8 cellular contexts compared by ENCODE assay signal in genomic region chr1:203340112-203340804, GRCh38. TPM values are rescaled to one million over a fixed set of nuclear protein-coding genes. Genes with fewer than 3 reads are reported as not detected.
A peak's percentile ranks its signal among the peaks of the same experiment; 100 is the strongest.
DNase-seq lines count a peak whose midpoint lies in the region; ATAC-seq and TF ChIP-seq lines count a peak whose summit lies in the region.

No MANE protein-coding gene starts in this region.

- ATAC-seq in GM21515 (IDR thresholded peaks at IDR 0.05; ENCODE audit: unreplicated experiment) (peak; percentile 57), heart left ventricle (peak; percentile 73 to 86 (median 83)), GM18858 (IDR thresholded peaks at IDR 0.05; ENCODE audit: unreplicated experiment) (no peak)

- peak overlapping the region; percentile 43 for H3K27ac ChIP-seq in SU-DHL-6 (ENCODE audit: low read depth, low read length)
- peak overlapping the region in 1 of 12 donors; percentile 8 for H3K27ac ChIP-seq in heart left ventricle

- H2AFZ ChIP-seq in SU-DHL-6 (ENCODE audit: low read depth, low read length, severe bottlenecking): no peak overlapping the region

- no peak overlapping the region for H3K4me3 Mint-ChIP-seq in progenitor cell of endocrine pancreas (ENCODE audit: low read depth)

- TF ChIP-seq CTCF in SU-DHL-6 (IDR thresholded peaks at IDR 0.05; ENCODE audit: insufficient read depth, low read length, poor library complexity, severe bottlenecking) (peak; percentile 84), heart left ventricle (IDR thresholded peaks at IDR 0.05) (peak in 11 of 12 donors; percentile 73 to 94 (median 90)), progenitor cell of endocrine pancreas (IDR thresholded peaks at IDR 0.05; ENCODE audit: unreplicated experiment) (peak; percentile 93)

- TF ChIP-seq POLR2A in heart left ventricle (IDR thresholded peaks at IDR 0.05): no peak

- H3K27ac Mint-ChIP-seq in progenitor cell of endocrine pancreas: no peak overlapping the region

- no peaks in the 10 kb centered on the region for H3K9me2 ChIP-seq in SU-DHL-6 (replicated peaks; ENCODE audit: insufficient read depth, low read length)

- intact Hi-C loops in heart left ventricle (cut with DNase I): loop anchor here (1.0 to 10.0 kb wide), 11 partner anchors 67 to 365 kb away; no protein-coding TSS in a partner anchor

- no peaks in the 10 kb centered on the region for H3K9me3 Mint-ChIP-seq in progenitor cell of endocrine pancreas (ENCODE audit: low read depth)

- WGBS in heart left ventricle, 4 donors: 15 to 23% (median 21%) methylated on average over 7 of the region's 7 CpGs

- DNase-seq in AG08396 (ENCODE audit: low spot score): peak; percentile 89
- DNase-seq in NCI-H146 treated with DMSO at 0.1 percent for 48 hours (lab: John Stamatoyannopoulos, UW; ENCODE audit: unreplicated experiment): peak; percentile 63
- DNase-seq in amniotic stem cell (lab: John Stamatoyannopoulos, UW): peak; percentile 89
- peak in 4 of 5 donors; percentile 65 to 79 (median 69) for DNase-seq in heart left ventricle
- peak; percentile 60 for DNase-seq in progenitor cell of endocrine pancreas (ENCODE audit: low spot score, unreplicated experiment)

- peaks cover 0 to 36% (median 10%) of the 10 kb centered on the region in 12 donors for H3K4me1 ChIP-seq in heart left ventricle

- H3F3A ChIP-seq in SU-DHL-6 (ENCODE audit: insufficient read depth): 0 out of 2 replicates have a peak, but pooled peaks cover 5% of the 10 kb centered on the region

- no peaks in the 10 kb centered on the region for H4K20me1 ChIP-seq in SU-DHL-6 (ENCODE audit: low read depth, low read length)

- peaks cover 30% of the 10 kb centered on the region for H3K4me1 Mint-ChIP-seq in progenitor cell of endocrine pancreas (ENCODE audit: low read depth)

- H3K9ac ChIP-seq in SU-DHL-6 (ENCODE audit: low read length): peak overlapping the region; percentile 26

- H3K36me3 Mint-ChIP-seq in progenitor cell of endocrine pancreas (ENCODE audit: insufficient read depth): no peaks in the 10 kb centered on the region

- H3K36me3 ChIP-seq in SU-DHL-6 (ENCODE audit: low read length): no peaks in the 10 kb centered on the region
- H3K36me3 ChIP-seq in heart left ventricle: peaks cover 0 to 14% (median 0%) of the 10 kb centered on the region in 9 donors

- no peaks in the 10 kb centered on the region for H3K9me3 ChIP-seq in SU-DHL-6 (ENCODE audit: insufficient read depth, low read length)
- H3K9me3 ChIP-seq in heart left ventricle: no peaks in the 10 kb centered on the region

- no peak overlapping the region for H3K4me3 ChIP-seq in SU-DHL-6 (ENCODE audit: insufficient read depth, low read length, poor library complexity, severe bottlenecking)
- H3K4me3 ChIP-seq in heart left ventricle: no peak overlapping the region

- no peak overlapping the region for H3K4me2 ChIP-seq in SU-DHL-6 (ENCODE audit: low read depth, low read length, poor library complexity, severe bottlenecking)

- H3K27me3 Mint-ChIP-seq in progenitor cell of endocrine pancreas: peaks cover 20% of the 10 kb centered on the region

- H3K27me3 ChIP-seq in SU-DHL-6 (ENCODE audit: low read length) (no peaks in the 10 kb centered on the region), heart left ventricle (peaks cover 0 to 16% (median 0%) of the 10 kb centered on the region in 9 donors)

- H3K79me2 ChIP-seq in SU-DHL-6 (ENCODE audit: insufficient read depth, low read length): no peaks in the 10 kb centered on the region

RNA-seq across cellular contexts. Expression of gene FMOD, which starts 10.7 kb away (rescaled TPM):
- total RNA-seq in heart left ventricle: 10 to 100 TPM in 4 of 9 donors, 1 to 10 TPM in 5; 6.1 to 33.2 (median 8.5) TPM
- polyA plus RNA-seq in heart left ventricle: 1 to 10 TPM; 3.0 to 7.0 TPM
- 2.5 and 3.1 TPM in 2 replicates for total RNA-seq in progenitor cell of endocrine pancreas

RNA-seq across cellular contexts. Expression of gene BTG2, which starts 34.9 kb away (rescaled TPM):
- total RNA-seq in heart left ventricle: 100 to 1,000 TPM in 1 of 9 donors, 10 to 100 TPM in 8; 28.0 to 174 (median 42.1) TPM
- 10 to 100 TPM; 23.8 to 77.3 TPM for polyA plus RNA-seq in heart left ventricle
- 103 and 110 TPM in 2 replicates for total RNA-seq in progenitor cell of endocrine pancreas
